In genomic region chr4:113349400-113349799, GRCh38 we compare ENCODE assay signal across 16 cellular contexts.
A peak's percentile ranks its signal among the peaks of the same experiment; 100 is the strongest.
DNase-seq lines count a peak whose midpoint lies in the region; ATAC-seq and TF ChIP-seq lines count a peak whose summit lies in the region.
"Had no signal": no experiment of that assay in that cellular context is flagged by ENCODE, and none has a peak within 500 bp of the region (broad histone marks: within the 10 kb centered on the region; RNA-seq: fewer than 3 reads in every experiment).

No MANE protein-coding gene starts in this region.

- no peak for DNase-seq in DND-41
- peak; percentile 10 for DNase-seq in NB4 (ENCODE audit: low read depth)
- DNase-seq in 8988T = no peak
- DNase-seq in HFFc6 = no peak
- no peak for DNase-seq in CD14-positive monocyte (ENCODE audit: low spot score)
- DNase-seq: activated CD4-positive, alpha-beta T cell treated with anti-CD3 and anti-CD28 coated beads, Interleukin-2, amount 10 ng/mL, durations not matched to agents 24 days and 14 days; activated effector memory CD4-positive, alpha-beta T cell treated with anti-CD3 and anti-CD28 coated beads, Interleukin-2, amount 50 U/mL, for 16 hours; endodermal cell; natural killer cell; stimulated activated CD4-positive, alpha-beta T cell treated with anti-CD3 and anti-CD28 coated beads, Interleukin-4, amount 100 ng/mL, for 24 hours had no signal

- H3K36me3 Mint-ChIP-seq in HFFc6 (ENCODE audit: low read depth) (no peaks in the 10 kb centered on the region), CD14-positive monocyte (no peaks in the 10 kb centered on the region)
- H3K36me3 Mint-ChIP-seq: natural killer cell had no signal

- H3K9me3 ChIP-seq in DND-41 (ENCODE audit: insufficient read depth, low read length, severe bottlenecking) = no peaks in the 10 kb centered on the region
- H3K9me3 ChIP-seq: right atrium auricular region had no signal

- H3K4me1 Mint-ChIP-seq in HFFc6 (ENCODE audit: low read depth) (no peaks in the 10 kb centered on the region; the same call in 1 of the 2 replicates), CD14-positive monocyte (no peaks in the 10 kb centered on the region)
- H3K4me1 Mint-ChIP-seq: brain, endodermal cell had no signal

- ATAC-seq in DND-41 (ENCODE audit: insufficient read depth, low read depth) = 0 out of 3 replicates have a peak, but pooled peaks have one; percentile 37
- peak; percentile 81 for ATAC-seq in GM18909 (IDR thresholded peaks at IDR 0.05; ENCODE audit: poor library complexity, unreplicated experiment)
- peak; percentile 59 for ATAC-seq in HG02938 (IDR thresholded peaks at IDR 0.05; ENCODE audit: unreplicated experiment)
- ATAC-seq in HG02970 (IDR thresholded peaks at IDR 0.05; ENCODE audit: low FRiP score, unreplicated experiment) = no peak
- ATAC-seq: left lobe of liver, natural killer cell had no signal

- H3K9ac ChIP-seq in DND-41 (ENCODE audit: low read depth, low read length) = no peak overlapping the region

- H3K4me2 ChIP-seq in DND-41 (ENCODE audit: insufficient read depth, low read length) = no peak overlapping the region

- no peak overlapping the region for H3K27ac ChIP-seq in DND-41 (ENCODE audit: low read length)
- H3K27ac ChIP-seq: right atrium auricular region had no signal

- H3K27me3 Mint-ChIP-seq in HFFc6 (ENCODE audit: insufficient read depth) (peaks cover 3% of the 10 kb centered on the region), CD14-positive monocyte (ENCODE audit: low read depth in 3 of 3) (peaks cover 2 to 12% (median 2%) of the 10 kb centered on the region in 3 donors)
- H3K27me3 Mint-ChIP-seq: brain had no signal

- no peak for TF ChIP-seq POLR2A in NB4 (IDR thresholded peaks at IDR 0.05; ENCODE audit: extremely low read depth, insufficient read length)

- H3K9me3 Mint-ChIP-seq in HFFc6 = no peaks in the 10 kb centered on the region
- H3K9me3 Mint-ChIP-seq in CD14-positive monocyte = no peaks in the 10 kb centered on the region
- H3K9me3 Mint-ChIP-seq: activated CD4-positive, alpha-beta T cell treated with anti-CD3 and anti-CD28 coated beads, Interleukin-2, amount 10 ng/mL, durations not matched to agents 24 days and 14 days; endodermal cell; natural killer cell had no signal

- no peak overlapping the region for H3K4me3 Mint-ChIP-seq in HFFc6
- H3K4me3 Mint-ChIP-seq in CD14-positive monocyte = no peak overlapping the region
- H3K4me3 Mint-ChIP-seq: activated CD4-positive, alpha-beta T cell treated with anti-CD3 and anti-CD28 coated beads, Interleukin-2, amount 10 ng/mL, durations not matched to agents 24 days and 14 days; brain; endodermal cell; natural killer cell had no signal

- no peaks in the 10 kb centered on the region for H3K36me3 ChIP-seq in DND-41 (ENCODE audit: insufficient read depth, low read length)

- H3K27ac Mint-ChIP-seq in HFFc6 (no peak overlapping the region), CD14-positive monocyte (no peak overlapping the region)
- H3K27ac Mint-ChIP-seq: activated CD4-positive, alpha-beta T cell treated with anti-CD3 and anti-CD28 coated beads, Interleukin-2, amount 10 ng/mL, durations not matched to agents 24 days and 14 days; endodermal cell; natural killer cell had no signal

- H2AFZ ChIP-seq in DND-41 (ENCODE audit: low read depth, low read length) = no peak overlapping the region

- peaks cover 6% of the 10 kb centered on the region; the same call in 1 of the 2 replicates for H4K20me1 ChIP-seq in DND-41 (ENCODE audit: insufficient read depth, low read length)

- peaks cover 18% of the 10 kb centered on the region for H3K27me3 ChIP-seq in DND-41 (ENCODE audit: insufficient read depth, low read length, poor library complexity)
- H3K27me3 ChIP-seq: right atrium auricular region had no signal

- H3K4me1 ChIP-seq in DND-41 (ENCODE audit: insufficient read depth, low read length) = no peaks in the 10 kb centered on the region
- H3K4me1 ChIP-seq: right atrium auricular region had no signal

- no peaks in the 10 kb centered on the region for H3K79me2 ChIP-seq in DND-41 (ENCODE audit: insufficient read depth, low read length)

- no peak overlapping the region for H3K4me3 ChIP-seq in DND-41 (ENCODE audit: low read depth in 1 of 2, low read length in 2 of 2)
- no peak overlapping the region for H3K4me3 ChIP-seq in NB4 (ENCODE audit: low read depth, low read length)
- H3K4me3 ChIP-seq: right atrium auricular region had no signal

- no peak for TF ChIP-seq CTCF in DND-41 (IDR thresholded peaks at IDR 0.05; ENCODE audit: borderline replicate concordance, extremely low read depth, low read length, poor library complexity, severe bottlenecking)
- TF ChIP-seq CTCF in NB4 (IDR thresholded peaks at IDR 0.05; ENCODE audit: low read depth, low read length) = no peak
- no peak for TF ChIP-seq CTCF in HFFc6 (IDR thresholded peaks at IDR 0.05)
- TF ChIP-seq CTCF in CD14-positive monocyte (IDR thresholded peaks at IDR 0.05) = no peak

- intact Hi-C loops in CD14-positive monocyte (cut with micrococcal nuclease) = no loop called here
